Comparison of ENCODE assay signal across 1 cellular context in genomic region chr9:33227013-33227398, GRCh38.
A peak's percentile ranks its signal among the peaks of the same experiment; 100 is the strongest.
TF ChIP-seq lines count a peak whose summit lies in the region.

No MANE protein-coding gene starts in this region.

TF ChIP-seq in K562, 482 proteins besides CTCF, POLR2A, EP300 and RAD21:
- TF ChIP-seq SPI1 (IDR thresholded peaks at IDR 0.05; ENCODE audit: borderline replicate concordance, low read depth, low read length) (peak; percentile 52; the same call in 1 of the 2 replicates), NCOA2 (IDR thresholded peaks at IDR 0.05; ENCODE audit: partially characterized antibody in 2 of 2) (no peak), GTF2F1 (IDR thresholded peaks at IDR 0.05; ENCODE audit: low read depth, low read length) (no peak), CEBPB (tag; IDR thresholded peaks at IDR 0.05) (peak; percentile 69)
- TF ChIP-seq, protein P1, sequence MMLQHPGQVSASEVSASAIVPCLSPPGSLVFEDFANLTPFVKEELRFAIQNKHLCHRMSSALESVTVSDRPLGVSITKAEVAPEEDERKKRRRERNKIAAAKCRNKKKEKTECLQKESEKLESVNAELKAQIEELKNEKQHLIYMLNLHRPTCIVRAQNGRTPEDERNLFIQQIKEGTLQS (IDR thresholded peaks at IDR 0.05) = peak; percentile 49
- TF ChIP-seq, protein P1 (CRISPR knock-in tag; conservative IDR thresholded peaks at IDR 0.05) = no peak
